17 cellular contexts compared by ENCODE assay signal in the genomic region with DNA sequence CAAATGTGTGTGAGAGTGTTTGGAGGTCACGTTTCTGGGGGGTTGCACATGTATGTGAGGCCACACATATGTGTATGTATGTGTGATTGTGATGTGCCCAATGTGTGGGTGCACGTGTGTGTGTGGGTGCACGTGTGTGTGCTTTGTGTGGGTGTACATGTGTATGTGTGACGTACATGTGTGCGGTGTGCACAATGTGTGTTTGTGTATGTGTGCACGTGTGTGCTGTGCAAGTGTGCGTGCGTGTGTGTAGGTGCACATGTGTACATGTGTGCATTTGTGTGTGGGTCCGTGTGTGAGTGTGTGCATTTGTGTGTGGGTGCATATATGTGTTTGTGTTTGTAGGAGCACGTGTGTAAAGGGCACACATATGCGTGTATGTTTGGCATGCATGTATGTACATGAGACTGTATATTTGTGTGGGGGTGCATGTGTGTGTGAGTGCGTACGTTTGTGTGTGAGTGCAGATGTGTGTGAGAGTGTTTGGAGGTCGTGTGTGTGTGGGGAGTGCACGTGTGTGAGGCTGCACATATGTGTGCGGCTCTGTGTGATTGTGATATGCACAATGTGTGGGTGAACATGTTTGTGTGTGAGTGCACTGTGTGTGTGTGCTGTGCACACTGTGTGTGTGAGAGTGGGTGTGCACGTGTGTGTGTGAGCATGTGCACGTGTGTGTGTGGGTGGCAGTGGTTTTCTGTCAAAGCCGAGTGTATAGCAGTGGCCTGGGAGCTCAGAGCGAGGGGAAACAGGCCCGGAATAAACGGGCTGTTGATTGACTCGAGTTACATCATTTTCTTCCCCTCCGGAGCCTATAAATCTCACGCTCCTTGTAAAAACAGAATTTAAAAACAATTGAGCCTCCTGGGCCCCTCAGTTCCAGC.
DNase-seq lines count a peak whose midpoint lies in the region; ATAC-seq and TF ChIP-seq lines count a peak whose summit lies in the region.
"Had no signal": no experiment of that assay in that cellular context is flagged by ENCODE, and none has a peak within 500 bp of the region (broad histone marks: within the 10 kb centered on the region; RNA-seq: fewer than 3 reads in every experiment).

No MANE protein-coding gene starts in this region.

- H3K27me3 Mint-ChIP-seq in Caco-2 (ENCODE audit: insufficient read depth, unreplicated experiment): no peaks in the 10 kb centered on the region

- H3K4me3 Mint-ChIP-seq in Caco-2 (ENCODE audit: unreplicated experiment): no peak overlapping the region
- H3K4me3 Mint-ChIP-seq: IgD-negative memory B cell; T-helper 1 cell treated with Interleukin-12 subunit alpha and Interleukin-12 subunit beta and Interleukin-4 antibody, amounts not matched to agents 30 μg/mL and 1 μg/mL, for 36 hours had no signal

- CTCF ChIA-PET in Caco-2 (lab: Charles Lee): interaction anchor here (1.5 kb wide), 1 partner anchor 29 kb away, joined by 6 read pairs; no protein-coding TSS in a partner anchor

- no peak for ATAC-seq in GM18520 (IDR thresholded peaks at IDR 0.05; ENCODE audit: unreplicated experiment)
- no peak for ATAC-seq in GM19397 (IDR thresholded peaks at IDR 0.05; ENCODE audit: unreplicated experiment)
- ATAC-seq: SK-N-SH treated with all-trans-retinoic acid at 6 μM for 48 hours had no signal

- intact Hi-C loops in Caco-2 (cut with micrococcal nuclease; ENCODE audit: unreplicated experiment): loop anchor here (2.0 to 5.0 kb wide), 4 partner anchors 36 to 309 kb away; a partner anchor contains a TSS

- no peak overlapping the region for H3K27ac Mint-ChIP-seq in Caco-2 (ENCODE audit: unreplicated experiment)
- H3K27ac Mint-ChIP-seq: IgD-negative memory B cell; T-helper 1 cell treated with Interleukin-12 subunit alpha and Interleukin-12 subunit beta and Interleukin-4 antibody, amounts not matched to agents 30 μg/mL and 1 μg/mL, for 36 hours had no signal

- H2AFZ ChIP-seq in hepatocyte: no peak overlapping the region

- POLR2A ChIA-PET in Caco-2 (lab: Charles Lee): no interaction called here

- TSS peak; percentile 27 for BruUV-seq in Caco-2 (replicated peaks; lab: Mats Ljungman, UMichigan)

- H3K4me2 ChIP-seq in hepatocyte: peak overlapping the region; percentile 69

- DNase-seq in AG10803 (ENCODE audit: low read depth): peak; percentile 25
- DNase-seq in Caco-2: no peak
- peak; percentile 33 for DNase-seq in MV-4-11 (lab: John Stamatoyannopoulos, UW)
- no peak for DNase-seq in hepatocyte (ENCODE audit: low spot score)
- DNase-seq in BE2C: no peak
- DNase-seq: C1 segment of cervical spinal cord, GDM1, NCI-H1436 treated with DMSO at 0.1 percent for 48 hours, NCI-H446 treated with DMSO at 0.1 percent for 48 hours, NCI-H774, Peyer's patch, SHP77 had no signal

- H3K36me3 ChIP-seq in Caco-2 (ENCODE audit: control insufficient read depth, insufficient read depth, low read length) (no peaks in the 10 kb centered on the region), hepatocyte (replicated peaks; ENCODE audit: insufficient read depth, low read depth) (no peaks in the 10 kb centered on the region), BE2C (no peaks in the 10 kb centered on the region)
- H3K36me3 ChIP-seq: Peyer's patch had no signal

- H3K9me3 Mint-ChIP-seq in Caco-2 (ENCODE audit: unreplicated experiment): no peaks in the 10 kb centered on the region

- TF ChIP-seq CTCF in AG10803 (conservative IDR thresholded peaks at IDR 0.05; ENCODE audit: low read length) (no peak), Caco-2 (IDR thresholded peaks at IDR 0.05; ENCODE audit: insufficient read depth in 1 of 2, low read depth in 1 of 2, low read length in 1 of 2, severe bottlenecking in 1 of 2, unreplicated experiment in 1 of 2) (no peak), hepatocyte (IDR thresholded peaks at IDR 0.05; ENCODE audit: poor library complexity) (no peak), BE2C (IDR thresholded peaks at IDR 0.05; ENCODE audit: low read depth, low read length) (no peak)

- H3K4me1 ChIP-seq in Caco-2 (peaks cover 63% of the 10 kb centered on the region), hepatocyte (ENCODE audit: insufficient read depth) (peaks cover 29% of the 10 kb centered on the region), BE2C (no peaks in the 10 kb centered on the region)

- no peak overlapping the region for H3K4me3 ChIP-seq in AG10803 (ENCODE audit: low read length)
- no peak overlapping the region for H3K4me3 ChIP-seq in Caco-2 (ENCODE audit: low read depth, low read length)
- no peak overlapping the region for H3K4me3 ChIP-seq in hepatocyte
- H3K4me3 ChIP-seq in BE2C (ENCODE audit: low read depth, low read length): no peak overlapping the region
- H3K4me3 ChIP-seq: Peyer's patch had no signal

- no peaks in the 10 kb centered on the region for H4K20me1 ChIP-seq in hepatocyte (ENCODE audit: insufficient read depth, poor library complexity, severe bottlenecking)

- H3K9me2 ChIP-seq in hepatocyte (replicated peaks; ENCODE audit: insufficient read depth): no peaks in the 10 kb centered on the region

- H3K27me3 ChIP-seq in Caco-2 (replicated peaks; ENCODE audit: control insufficient read depth, insufficient read depth, low read length) (no peaks in the 10 kb centered on the region), hepatocyte (no peaks in the 10 kb centered on the region), BE2C (no peaks in the 10 kb centered on the region)
- H3K27me3 ChIP-seq: Peyer's patch had no signal

- WGBS in hepatocyte (ENCODE audit: low lambda C conversion rate, missing lambda C conversion rate): 79% methylated on average over 24 of the region's 25 CpGs

- H3K27ac ChIP-seq in hepatocyte: peak overlapping the region; percentile 93

- H3K4me1 Mint-ChIP-seq in Caco-2 (ENCODE audit: low read depth, unreplicated experiment): peaks cover 9% of the 10 kb centered on the region

- peaks cover 7% of the 10 kb centered on the region for H3K36me3 Mint-ChIP-seq in Caco-2 (ENCODE audit: insufficient read depth, unreplicated experiment)

- H3K9me3 ChIP-seq in Caco-2 (no peaks in the 10 kb centered on the region), hepatocyte (ENCODE audit: low read depth) (no peaks in the 10 kb centered on the region), BE2C (no peaks in the 10 kb centered on the region)
- H3K9me3 ChIP-seq: Peyer's patch had no signal

- H3K79me2 ChIP-seq in hepatocyte: peaks cover 7% of the 10 kb centered on the region

Comparison
In these comparisons a context has a peak if more than half of its experiments do, and no peak if none do; other contexts are left out.
1. DNase-seq: peak in AG10803 (single experiment) and MV-4-11 (single experiment); none in Caco-2 (0 of 2), hepatocyte (single experiment) and BE2C (single experiment).